ENCODE assay signal across 19 cellular contexts in genomic region chr22:41206719-41207118, GRCh38. TPM values are rescaled to one million over a fixed set of nuclear protein-coding genes. Genes with fewer than 3 reads are reported as not detected.
DNase-seq lines count a peak whose midpoint lies in the region; ATAC-seq and TF ChIP-seq lines count a peak whose summit lies in the region.
"Had no signal": no experiment of that assay in that cellular context is flagged by ENCODE, and none has a peak within 500 bp of the region (broad histone marks: within the 10 kb centered on the region; RNA-seq: fewer than 3 reads in every experiment).

No MANE protein-coding gene starts in this region.

- peaks cover 37% of the 10 kb centered on the region for H3K4me1 ChIP-seq in Karpas-422 (ENCODE audit: low read length)

- no peaks in the 10 kb centered on the region for H3K9me2 ChIP-seq in Karpas-422 (replicated peaks; ENCODE audit: insufficient read depth, low read length)

- no peak overlapping the region for H3K9ac ChIP-seq in Karpas-422 (ENCODE audit: low read length)

- no peaks in the 10 kb centered on the region for H3K27me3 ChIP-seq in Karpas-422 (ENCODE audit: low read length)
- H3K27me3 ChIP-seq: uterus had no signal

- peak overlapping the region; percentile 18 for H3K27ac Mint-ChIP-seq in activated CD8-positive, alpha-beta memory T cell treated with anti-CD3 and anti-CD28 coated beads, Interleukin-2, amount 10 ng/mL, durations not matched to agents 7 days and 5 days
- peak overlapping the region; percentile 35 for H3K27ac Mint-ChIP-seq in activated naive CD8-positive, alpha-beta T cell treated with anti-CD3 and anti-CD28 coated beads, Interleukin-2, amount 50 U/mL, for 24 hours
- H3K27ac Mint-ChIP-seq in osteocyte (ENCODE audit: unreplicated experiment): no peak overlapping the region

- DNase-seq in activated CD8-positive, alpha-beta memory T cell treated with anti-CD3 and anti-CD28 coated beads, Interleukin-2, amount 10 ng/mL, durations not matched to agents 7 days and 5 days: no peak
- no peak for DNase-seq in activated CD8-positive, alpha-beta memory T cell treated with anti-CD3 and anti-CD28 coated beads for 24 hours
- DNase-seq in Karpas-422: peak; percentile 95
- DNase-seq in activated naive CD8-positive, alpha-beta T cell treated with anti-CD3 and anti-CD28 coated beads, Interleukin-2, amount 50 U/mL, for 24 hours: no peak
- DNase-seq in osteocyte (ENCODE audit: extremely low spot score, unreplicated experiment): no peak
- no peak for DNase-seq in NCI-H1048 (lab: John Stamatoyannopoulos, UW)
- no peak for DNase-seq in NK-92 (lab: John Stamatoyannopoulos, UW; ENCODE audit: unreplicated experiment)
- no peak for DNase-seq in iPS-NIHi11 (ENCODE audit: low spot score)
- DNase-seq: ACHN; activated CD4-positive, CD25-positive, alpha-beta regulatory T cell; effector CD8-positive, alpha-beta T cell; KG1; NCI-H146; NCI-H524; PC-9; stimulated activated CD4-positive, alpha-beta T cell treated with anti-CD3 and anti-CD28 coated beads, Interleukin-4, amount 100 ng/mL, for 1 hour; uterus had no signal

- peak overlapping the region; percentile 48 for H3K4me2 ChIP-seq in Karpas-422 (ENCODE audit: low read depth, low read length, poor library complexity, severe bottlenecking)

- peaks cover 14% of the 10 kb centered on the region for H3K36me3 Mint-ChIP-seq in activated CD8-positive, alpha-beta memory T cell treated with anti-CD3 and anti-CD28 coated beads, Interleukin-2, amount 10 ng/mL, durations not matched to agents 7 days and 5 days
- peaks cover 25% of the 10 kb centered on the region for H3K36me3 Mint-ChIP-seq in activated naive CD8-positive, alpha-beta T cell treated with anti-CD3 and anti-CD28 coated beads, Interleukin-2, amount 50 U/mL, for 24 hours (ENCODE audit: low read depth)
- H3K36me3 Mint-ChIP-seq in osteocyte (ENCODE audit: unreplicated experiment): peaks cover 13% of the 10 kb centered on the region

- H3K79me2 ChIP-seq in Karpas-422 (ENCODE audit: low read length): peaks cover 24% of the 10 kb centered on the region

- H3K9me3 Mint-ChIP-seq in activated CD8-positive, alpha-beta memory T cell treated with anti-CD3 and anti-CD28 coated beads, Interleukin-2, amount 10 ng/mL, durations not matched to agents 7 days and 5 days (ENCODE audit: low read depth): no peaks in the 10 kb centered on the region
- no peaks in the 10 kb centered on the region for H3K9me3 Mint-ChIP-seq in activated naive CD8-positive, alpha-beta T cell treated with anti-CD3 and anti-CD28 coated beads, Interleukin-2, amount 50 U/mL, for 24 hours
- H3K9me3 Mint-ChIP-seq in osteocyte (ENCODE audit: unreplicated experiment): no peaks in the 10 kb centered on the region

- no peak for TF ChIP-seq CTCF in osteocyte (IDR thresholded peaks at IDR 0.05)

- peaks cover 9% of the 10 kb centered on the region for H3K27me3 Mint-ChIP-seq in activated CD8-positive, alpha-beta memory T cell treated with anti-CD3 and anti-CD28 coated beads, Interleukin-2, amount 10 ng/mL, durations not matched to agents 7 days and 5 days
- peaks cover 4% of the 10 kb centered on the region for H3K27me3 Mint-ChIP-seq in activated naive CD8-positive, alpha-beta T cell treated with anti-CD3 and anti-CD28 coated beads, Interleukin-2, amount 50 U/mL, for 24 hours
- peaks cover 9% of the 10 kb centered on the region for H3K27me3 Mint-ChIP-seq in osteocyte (ENCODE audit: unreplicated experiment)

- no peak for ATAC-seq in activated CD8-positive, alpha-beta memory T cell treated with anti-CD3 and anti-CD28 coated beads, Interleukin-2, amount 10 ng/mL, durations not matched to agents 7 days and 5 days
- no peak for ATAC-seq in activated naive CD8-positive, alpha-beta T cell treated with anti-CD3 and anti-CD28 coated beads, Interleukin-2, amount 50 U/mL, for 24 hours
- ATAC-seq: sciatic nerve, SK-N-SH treated with all-trans-retinoic acid at 6 μM for 48 hours had no signal

- peaks cover 27% of the 10 kb centered on the region for H3K4me1 Mint-ChIP-seq in activated CD8-positive, alpha-beta memory T cell treated with anti-CD3 and anti-CD28 coated beads, Interleukin-2, amount 10 ng/mL, durations not matched to agents 7 days and 5 days
- H3K4me1 Mint-ChIP-seq in activated naive CD8-positive, alpha-beta T cell treated with anti-CD3 and anti-CD28 coated beads, Interleukin-2, amount 50 U/mL, for 24 hours: peaks cover 30% of the 10 kb centered on the region
- H3K4me1 Mint-ChIP-seq in osteocyte (ENCODE audit: unreplicated experiment): peaks cover 17% of the 10 kb centered on the region

- peak overlapping the region; percentile 75 for H3K27ac ChIP-seq in Karpas-422 (ENCODE audit: low read length)
- H3K27ac ChIP-seq: PC-9, uterus had no signal

- H3K9me3 ChIP-seq in Karpas-422 (ENCODE audit: low read length): no peaks in the 10 kb centered on the region
- H3K9me3 ChIP-seq: uterus had no signal

- peaks cover 12% of the 10 kb centered on the region for H3K36me3 ChIP-seq in Karpas-422 (ENCODE audit: insufficient read depth, low read length)
- H3K36me3 ChIP-seq: uterus had no signal

- peak overlapping the region; percentile 58 for H3K4me3 Mint-ChIP-seq in activated CD8-positive, alpha-beta memory T cell treated with anti-CD3 and anti-CD28 coated beads, Interleukin-2, amount 10 ng/mL, durations not matched to agents 7 days and 5 days
- H3K4me3 Mint-ChIP-seq in activated naive CD8-positive, alpha-beta T cell treated with anti-CD3 and anti-CD28 coated beads, Interleukin-2, amount 50 U/mL, for 24 hours: peak overlapping the region; percentile 58
- H3K4me3 Mint-ChIP-seq in osteocyte (ENCODE audit: unreplicated experiment): peak overlapping the region; percentile 20

- H2AFZ ChIP-seq in Karpas-422 (ENCODE audit: low read length): no peak overlapping the region
- H2AFZ ChIP-seq: PC-9 had no signal

- no peaks in the 10 kb centered on the region for H4K20me1 ChIP-seq in Karpas-422 (ENCODE audit: insufficient read depth, low read depth, low read length)

- CTCF ChIA-PET in activated CD8-positive, alpha-beta memory T cell treated with anti-CD3 and anti-CD28 coated beads, Interleukin-2, amount 10 ng/mL, durations not matched to agents 7 days and 5 days (lab: Charles Lee): interaction anchor here (1.1 to 3.1 kb wide), 4 partner anchors 9 to 255 kb away, joined by 3 to 15 read pairs (median 3); no protein-coding TSS in a partner anchor

- H3K4me3 ChIP-seq in Karpas-422 (ENCODE audit: low read length): no peak overlapping the region

RNA-seq across cellular contexts. Expression of gene L3MBTL2, which starts 1.6 kb away (rescaled TPM):
- 10 to 100 TPM; 36.6 to 43.4 TPM for total RNA-seq in activated CD8-positive, alpha-beta memory T cell treated with anti-CD3 and anti-CD28 coated beads, Interleukin-2, amount 10 ng/mL, durations not matched to agents 7 days and 5 days
- total RNA-seq in Karpas-422 (2014; rRNA removed; shearing (Covaris generic); ENCODE audit: low replicate concordance): 19.9 and 29.7 TPM in 2 replicates
- total RNA-seq in osteocyte: 25.9 and 26.4 TPM in 2 replicates

RNA-seq across cellular contexts. Expression of gene CHADL, which starts 34.0 kb away (rescaled TPM):
- under 1 TPM; 0.12 to 0.38 TPM for total RNA-seq in activated CD8-positive, alpha-beta memory T cell treated with anti-CD3 and anti-CD28 coated beads, Interleukin-2, amount 10 ng/mL, durations not matched to agents 7 days and 5 days
- total RNA-seq in Karpas-422 (2014; rRNA removed; shearing (Covaris generic); ENCODE audit: low replicate concordance): 0.90 TPM in 1 of 2 replicates, not detected in the other
- total RNA-seq in osteocyte: 0.43 TPM in 1 of 2 replicates, not detected in the other
